8 cellular contexts compared by ENCODE assay signal in genomic region chr13:52158629-52159158, GRCh38. TPM values are rescaled to one million over a fixed set of nuclear protein-coding genes. Genes with fewer than 3 reads are reported as not detected.
A peak's percentile ranks its signal among the peaks of the same experiment; 100 is the strongest.
DNase-seq lines count a peak whose midpoint lies in the region; ATAC-seq, FAIRE-seq and TF ChIP-seq lines count a peak whose summit lies in the region.

No MANE protein-coding gene starts in this region.

- 17% methylated on average over 17 of the region's 17 CpGs for WGBS in GM12878 (ENCODE audit: insufficient coverage, insufficient replicate concordance, low lambda C conversion rate, missing lambda C conversion rate)

- BruUV-seq in GM12878 (replicated peaks; lab: Mats Ljungman, UMichigan), result no TSS peak

- peaks cover 9 to 53% (median 19%) of the 10 kb centered on the region in 10 experiments; a peak in 19 of 20 replicates for H3K4me1 ChIP-seq in BLaER1 treated with 17β-estradiol and CSF1 and Interleukin-3, amounts not matched to agents 10 nM and 100 nM
- peaks cover 5% of the 10 kb centered on the region; the same call in 1 of the 2 replicates for H3K4me1 ChIP-seq in GM12878 (ENCODE audit: control insufficient read depth, insufficient read depth, low read length)

- H3K27me3 ChIP-seq in BLaER1 treated with 17β-estradiol and CSF1 and Interleukin-3, amounts not matched to agents 10 nM and 100 nM, result peaks cover 0 to 30% (median 24%) of the 10 kb centered on the region in 11 experiments; a peak in 19 of 22 replicates
- H3K27me3 ChIP-seq in MG63, result no peaks in the 10 kb centered on the region
- H3K27me3 ChIP-seq in GM12878 (replicated peaks in 1 of 2; ENCODE audit: control insufficient read depth in 2 of 2, insufficient read depth in 2 of 2, low read length in 1 of 2), result no peaks in the 10 kb centered on the region

- ATAC-seq in GM19455 (IDR thresholded peaks at IDR 0.05; ENCODE audit: unreplicated experiment), result peak; percentile 24
- ATAC-seq in GM12878, result peak; percentile 70

- in situ Hi-C loops in GM12878 (cut with MboI), result no loop called here

- no peak for FAIRE-seq in GM12878 (lab: Jason Lieb, UNC)

- peak overlapping the region; percentile 65 to 96 (median 87) for H3K4me2 ChIP-seq in BLaER1 treated with 17β-estradiol and CSF1 and Interleukin-3, amounts not matched to agents 10 nM and 100 nM
- H3K4me2 ChIP-seq in GM12878 (ENCODE audit: control insufficient read depth, insufficient read depth), result peak overlapping the region; percentile 89

- peak overlapping the region; percentile 58 to 92 (median 70); a peak in 18 of 22 replicates for H3K27ac ChIP-seq in BLaER1 treated with 17β-estradiol and CSF1 and Interleukin-3, amounts not matched to agents 10 nM and 100 nM
- 0 out of 2 replicates have a peak overlapping the region, but pooled peaks have one; percentile 13 for H3K27ac ChIP-seq in GM12878 (ENCODE audit: control insufficient read depth, insufficient read depth)
- H3K27ac ChIP-seq in skin epidermis, result peak overlapping the region; percentile 74 to 96 (median 88)

- H3K79me2 ChIP-seq in GM12878 (ENCODE audit: control insufficient read depth, insufficient read depth, low read length), result no peaks in the 10 kb centered on the region

- peak overlapping the region; percentile 66 to 88 (median 72) for H3K4me3 ChIP-seq in BLaER1 treated with 17β-estradiol and CSF1 and Interleukin-3, amounts not matched to agents 10 nM and 100 nM
- peak overlapping the region; percentile 73 for H3K4me3 ChIP-seq in MG63
- peak overlapping the region; percentile 79 for H3K4me3 ChIP-seq in GM12878
- H3K4me3 ChIP-seq in iPS-18c (ENCODE audit: insufficient read depth, low read depth, low read length), result peak overlapping the region; percentile 78
- H3K4me3 ChIP-seq in skin epidermis, result peak overlapping the region; percentile 71 to 93 (median 87)

- DNase-seq in MG63 (peak; percentile 36), GM12878 (ENCODE audit: low read depth, low spot score) (peak; percentile 1), NCI-H524 treated with DMSO at 0.1 percent for 48 hours (lab: John Stamatoyannopoulos, UW) (no peak), activated gamma-delta T cell treated with Interleukin-2 at 50 U/mL for 16 hours (no peak)

- RAD21 ChIA-PET in GM12878 (lab: Charles Lee; ENCODE audit: unreplicated experiment), result no interaction called here

- TF ChIP-seq POLR2A in GM12878 (IDR thresholded peaks at IDR 0.05; ENCODE audit: low read depth, low read length), result no peak

- H3K36me3 ChIP-seq in BLaER1 treated with 17β-estradiol and CSF1 and Interleukin-3, amounts not matched to agents 10 nM and 100 nM, result peaks cover 0 to 16% (median 0%) of the 10 kb centered on the region in 11 experiments; a peak in 3 of 22 replicates
- no peaks in the 10 kb centered on the region for H3K36me3 ChIP-seq in MG63
- H3K36me3 ChIP-seq in GM12878 (ENCODE audit: control insufficient read depth in 2 of 2, insufficient read depth in 2 of 2, low read length in 1 of 2), result no peaks in the 10 kb centered on the region

- no peaks in the 10 kb centered on the region for H4K20me1 ChIP-seq in BLaER1 treated with 17β-estradiol and CSF1 and Interleukin-3, amounts not matched to agents 10 nM and 100 nM
- H4K20me1 ChIP-seq in GM12878 (ENCODE audit: control insufficient read depth, insufficient read depth), result no peaks in the 10 kb centered on the region

- TF ChIP-seq RAD21 in GM12878 (IDR thresholded peaks at IDR 0.05; ENCODE audit: insufficient read depth, low read depth, low read length), result no peak

- peak overlapping the region; percentile 71 to 93 (median 80) for H3K9ac ChIP-seq in BLaER1 treated with 17β-estradiol and CSF1 and Interleukin-3, amounts not matched to agents 10 nM and 100 nM
- H3K9ac ChIP-seq in GM12878 (ENCODE audit: control insufficient read depth, insufficient read depth, low read length), result peak overlapping the region; percentile 42; the same call in 1 of the 2 replicates

- SMC1A ChIA-PET in GM12878 (lab: Charles Lee; ENCODE audit: uncharacterized antibody, unreplicated experiment), result interaction anchor here (1.6 kb wide), 1 partner anchor 32 kb away, joined by 3 read pairs; no protein-coding TSS in a partner anchor

- peak overlapping the region; percentile 49 for H2AFZ ChIP-seq in GM12878 (ENCODE audit: control insufficient read depth, low read depth, low read length)

- intact Hi-C loops in GM12878 (cut with micrococcal nuclease; ENCODE audit: unreplicated experiment), result loop anchor here (2.0 kb wide), 1 partner anchor 36 kb away; no protein-coding TSS in a partner anchor

- CTCF ChIA-PET in GM12878 (lab: Yijun Ruan, JAX), result interaction anchor here (1.0 to 1.4 kb wide), 2 partner anchors 24 to 36 kb away, joined by 3 to 4 read pairs; no protein-coding TSS in a partner anchor

- TF ChIP-seq EP300 in GM12878 (IDR thresholded peaks at IDR 0.05; ENCODE audit: borderline replicate concordance in 1 of 2, control insufficient read depth in 1 of 2, low read depth in 2 of 2, low read length in 2 of 2), result no peak

- H3K9me3 ChIP-seq in BLaER1 treated with 17β-estradiol and CSF1 and Interleukin-3, amounts not matched to agents 10 nM and 100 nM (replicated peaks in 1 of 11), result no peaks in the 10 kb centered on the region
- H3K9me3 ChIP-seq in MG63 (no peaks in the 10 kb centered on the region), GM12878 (replicated peaks; ENCODE audit: control insufficient read depth, insufficient read depth, low read length) (no peaks in the 10 kb centered on the region), iPS-18c (ENCODE audit: control insufficient read depth, insufficient read depth, low read length) (no peaks in the 10 kb centered on the region)

- TF ChIP-seq CTCF in GM12878 (IDR thresholded peaks at IDR 0.05 in 2 of 3, conservative IDR thresholded peaks at IDR 0.05 in 1 of 3; ENCODE audit: control insufficient read depth in 2 of 3, extremely low read depth in 1 of 3, insufficient read depth in 1 of 3, low read depth in 3 of 3, low read length in 3 of 3), result no peak

- POLR2A ChIA-PET in GM12878 (lab: Charles Lee), result interaction anchor here (0.6 kb wide), 1 partner anchor 120 kb away, joined by 3 read pairs; no protein-coding TSS in a partner anchor

TF ChIP-seq in GM12878, 131 proteins besides CTCF, POLR2A, EP300 and RAD21 (continues in another document):
- TF ChIP-seq SIX5 (IDR thresholded peaks at IDR 0.05; ENCODE audit: low read depth, low read length, severe bottlenecking) (no peak), SPI1 (IDR thresholded peaks at IDR 0.05; ENCODE audit: borderline replicate concordance, insufficient read depth, low read depth, low read length) (peak; percentile 83)

RNA-seq across cellular contexts. Expression of gene NEK3, which starts 0.7 kb away (rescaled TPM):
- total RNA-seq in MG63 (2014; rRNA removed; shearing (Covaris generic); ENCODE audit: low replicate concordance), result 6.7 and 6.9 TPM in 2 replicates
- total RNA-seq in GM12878 (2013; cell fraction: nucleolus; rRNA removed), result 7.8 and 8.2 TPM in 2 replicates
- total RNA-seq in GM12878 (2014; rRNA removed) (6.0 and 7.7 TPM in 2 replicates), GM12878 (2014; rRNA removed; fragmentation: Illumina TruSeq; extraction: Trizol) (8.4 and 8.9 TPM in 2 replicates), GM12878 (2021) (4.3 and 5.3 TPM in 2 replicates)
- polyA plus RNA-seq in GM12878 (2011; ENCODE audit: low read depth), result 5.5 TPM
- polyA plus RNA-seq in GM12878 (2011; rRNA removed) (2.9 and 4.5 TPM in 2 replicates), GM12878 (2014; fragmentation: Illumina TruSeq; extraction: Trizol) (9.3 and 12.2 TPM in 2 replicates), GM12878 (2014; fragmentation: Nextera tagmentation; extraction: Ambion mirVana) (1 to 10 TPM; 5.7 to 8.6 TPM), GM12878 (2014; rRNA removed) (5.9 and 6.3 TPM in 2 replicates), GM12878 (2016; fragmentation: Nextera tagmentation; extraction: Ambion mirVana) (1 to 10 TPM; 4.9 to 5.5 TPM)
- polyA plus RNA-seq in GM12878 (2011; cell fraction: cytosol; rRNA removed), result 0.96 and 1.4 TPM in 2 replicates
- 3.0 and 3.5 TPM in 2 replicates for polyA plus RNA-seq in GM12878 (2011; cell fraction: nucleus; rRNA removed)
- polyA plus RNA-seq in GM12878 (2012), result 1.5 and 2.5 TPM in 2 replicates
- 0.77 and 1.7 TPM in 2 replicates for polyA minus RNA-seq in GM12878 (2011; rRNA and poly(A)+ RNA removed)
- polyA minus RNA-seq in GM12878 (2011; cell fraction: cytosol; rRNA and poly(A)+ RNA removed), result 1.1 and 2.4 TPM in 2 replicates
- 0.48 and 0.85 TPM in 2 replicates for polyA minus RNA-seq in GM12878 (2011; cell fraction: nucleus; rRNA and poly(A)+ RNA removed)

RNA-seq across cellular contexts. Expression of gene NEK5, which starts 29.8 kb away (rescaled TPM):
- total RNA-seq in MG63 (2014; rRNA removed; shearing (Covaris generic); ENCODE audit: low replicate concordance), result 0.20 TPM in 1 of 2 replicates, not detected in the other
- not detected in 2 replicates for total RNA-seq in GM12878 (2013; cell fraction: nucleolus; rRNA removed)
- total RNA-seq in GM12878 (2014; rRNA removed) (not detected in 2 replicates), GM12878 (2014; rRNA removed; fragmentation: Illumina TruSeq; extraction: Trizol) (not detected in 2 replicates), GM12878 (2021) (not detected in 2 replicates)
- 0.20 TPM for polyA plus RNA-seq in GM12878 (2011; ENCODE audit: low read depth)
- polyA plus RNA-seq in GM12878 (2011; rRNA removed) (not detected in 2 replicates), GM12878 (2014; fragmentation: Illumina TruSeq; extraction: Trizol) (not detected in 2 replicates), GM12878 (2014; fragmentation: Nextera tagmentation; extraction: Ambion mirVana) (under 1 TPM; 0.04 to 0.16 TPM), GM12878 (2014; rRNA removed) (not detected in 2 replicates), GM12878 (2016; fragmentation: Nextera tagmentation; extraction: Ambion mirVana) (under 1 TPM; 0.24 to 0.32 TPM)
- not detected in 2 replicates for polyA plus RNA-seq in GM12878 (2011; cell fraction: cytosol; rRNA removed)
- not detected in 2 replicates for polyA plus RNA-seq in GM12878 (2011; cell fraction: nucleus; rRNA removed)
- polyA plus RNA-seq in GM12878 (2012), result 0.11 and 0.24 TPM in 2 replicates
- polyA minus RNA-seq in GM12878 (2011; rRNA and poly(A)+ RNA removed), result 0.15 TPM in 1 of 2 replicates, not detected in the other
- polyA minus RNA-seq in GM12878 (2011; cell fraction: cytosol; rRNA and poly(A)+ RNA removed), result not detected in 2 replicates
- not detected in 2 replicates for polyA minus RNA-seq in GM12878 (2011; cell fraction: nucleus; rRNA and poly(A)+ RNA removed)

Comparison
In these comparisons a context has a peak if more than half of its experiments do, and no peak if none do; other contexts are left out.
1. H3K27ac ChIP-seq: peak in every context shown above with its lines; median percentile 88 in skin epidermis; 70 in BLaER1 treated with 17β-estradiol and CSF1 and Interleukin-3, amounts not matched to agents 10 nM and 100 nM; 13 in GM12878.
2. DNase-seq: peak in MG63 (single experiment) and GM12878 (single experiment); none in NCI-H524 treated with DMSO at 0.1 percent for 48 hours (single experiment) and activated gamma-delta T cell treated with Interleukin-2 at 50 U/mL for 16 hours (single experiment).
3. Peak in every context shown above with its lines, with median percentiles within 50 percentile points of each other: H3K4me3 ChIP-seq.